Comparison of ENCODE assay signal across 22 cellular contexts in the genomic region with DNA sequence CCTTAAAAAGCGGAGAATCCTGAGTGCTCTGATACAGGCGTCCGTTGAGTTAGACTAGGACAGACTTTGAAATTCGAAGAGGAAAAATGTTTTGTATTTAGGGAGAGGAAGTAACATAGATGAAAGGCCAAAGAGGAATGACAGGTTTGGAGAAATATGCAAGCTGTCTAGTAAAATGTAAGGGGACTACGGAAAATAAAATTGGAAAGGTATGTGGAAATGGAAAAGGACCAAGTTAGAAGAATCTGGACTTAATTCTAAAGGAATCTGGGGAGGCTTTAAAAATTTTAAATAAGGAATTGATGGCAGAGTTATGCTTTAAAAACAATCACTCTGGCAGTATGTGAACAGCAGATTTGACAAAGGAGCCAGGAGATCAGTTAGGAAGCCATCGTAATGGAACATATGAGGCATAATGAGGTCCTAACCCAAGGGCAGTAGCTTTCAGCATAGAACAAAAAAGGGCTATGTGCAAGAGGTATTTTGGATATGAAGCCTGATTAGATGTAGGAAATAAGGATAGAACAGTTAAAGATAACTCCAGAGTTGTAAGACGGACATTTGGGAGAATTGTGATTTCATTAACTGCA.
"Had no signal": no experiment of that assay in that cellular context is flagged by ENCODE, and none has a peak within 500 bp of the region (broad histone marks: within the 10 kb centered on the region; RNA-seq: fewer than 3 reads in every experiment).

No MANE protein-coding gene starts in this region.

- H3K4me3 Mint-ChIP-seq: immature natural killer cell; memory B cell; naive B cell; nephron; stimulated activated effector memory CD8-positive, alpha-beta T cell treated with anti-CD3 and anti-CD28 coated beads, Interleukin-12 subunit alpha, Interleukin-12 subunit beta, amount 100 ng/mL, for 72 hours had no signal

- H3K36me3 Mint-ChIP-seq: memory B cell had no signal

- FAIRE-seq: kidney, pancreas had no signal

- H3K27me3 Mint-ChIP-seq: naive B cell had no signal

- H3K36me3 ChIP-seq: prostate gland, right lobe of liver, uterus had no signal

- DNase-seq: esophagus squamous epithelium; foreskin keratinocyte; immature natural killer cell; kidney; left cardiac atrium; left ventricle myocardium inferior; lower lobe of right lung; naive B cell; occipital lobe; pancreas; right lobe of liver; stimulated activated CD4-positive, alpha-beta T cell treated with anti-CD3 and anti-CD28 coated beads, Interleukin-4, amount 100 ng/mL, for 1 hour; stimulated activated CD8-positive, alpha-beta memory T cell treated with anti-CD3 and anti-CD28 coated beads, Interleukin-4, amount 100 ng/mL, for 48 hours; stimulated activated naive CD8-positive, alpha-beta T cell treated with anti-CD3 and anti-CD28 coated beads, Interleukin-15, Interleukin-2, amounts not matched to agents 100 U/mL and 50 U/mL, for 24 hours; tibial artery; upper lobe of left lung; uterus had no signal

- H3K27ac ChIP-seq: esophagus squamous epithelium, foreskin keratinocyte, left ventricle myocardium inferior, lower lobe of right lung, pancreas, prostate gland, right lobe of liver, suprapubic skin, tibial artery, upper lobe of left lung, uterus had no signal

- H3K4me1 ChIP-seq: foreskin keratinocyte, left ventricle myocardium inferior, pancreas, prostate gland, right lobe of liver, suprapubic skin, tibial artery, uterus had no signal

- H3K27ac Mint-ChIP-seq: immature natural killer cell; memory B cell; stimulated activated effector memory CD8-positive, alpha-beta T cell treated with anti-CD3 and anti-CD28 coated beads, Interleukin-12 subunit alpha, Interleukin-12 subunit beta, amount 100 ng/mL, for 72 hours had no signal

- H3K9me3 ChIP-seq: esophagus squamous epithelium, left ventricle myocardium inferior, lower lobe of right lung, pancreas, prostate gland, right lobe of liver, suprapubic skin, tibial artery, upper lobe of left lung, uterus had no signal

- H3K27me3 ChIP-seq: esophagus squamous epithelium, foreskin keratinocyte, pancreas, right lobe of liver, suprapubic skin, tibial artery, upper lobe of left lung, uterus had no signal

- H3K4me3 ChIP-seq: esophagus squamous epithelium, left ventricle myocardium inferior, lower lobe of right lung, pancreas, prostate gland, right lobe of liver, suprapubic skin, tibial artery, upper lobe of left lung, uterus had no signal

- ATAC-seq: foreskin keratinocyte; left cardiac atrium; lower lobe of right lung; pancreas; right lobe of liver; stimulated activated effector memory CD8-positive, alpha-beta T cell treated with anti-CD3 and anti-CD28 coated beads, Interleukin-12 subunit alpha, Interleukin-12 subunit beta, amount 100 ng/mL, for 72 hours; stimulated activated naive CD8-positive, alpha-beta T cell treated with anti-CD3 and anti-CD28 coated beads, Interleukin-15, Interleukin-2, amounts not matched to agents 100 U/mL and 50 U/mL, for 24 hours had no signal
